Comparison of ENCODE assay signal across 20 cellular contexts in genomic region chr16:57740423-57741071, GRCh38. TPM values are rescaled to one million over a fixed set of nuclear protein-coding genes. Genes with fewer than 3 reads are reported as not detected.
DNase-seq lines count a peak whose midpoint lies in the region; ATAC-seq, FAIRE-seq and TF ChIP-seq lines count a peak whose summit lies in the region.
"Had no signal": no experiment of that assay in that cellular context is flagged by ENCODE, and none has a peak within 500 bp of the region (broad histone marks: within the 10 kb centered on the region; RNA-seq: fewer than 3 reads in every experiment).

No MANE protein-coding gene starts in this region.

- peaks cover 33% of the 10 kb centered on the region for H3K4me1 ChIP-seq in left ventricle myocardium inferior
- peaks cover 5% of the 10 kb centered on the region for H3K4me1 ChIP-seq in mammary epithelial cell (ENCODE audit: insufficient read depth, low read length)
- peaks cover 47% of the 10 kb centered on the region for H3K4me1 ChIP-seq in keratinocyte (ENCODE audit: control insufficient read depth, extremely low read depth, insufficient read depth, low read length)

- no peaks in the 10 kb centered on the region for H3K27me3 ChIP-seq in left ventricle myocardium inferior (ENCODE audit: low read depth)
- H3K27me3 ChIP-seq in mammary epithelial cell (ENCODE audit: insufficient read depth, low read length), result no peaks in the 10 kb centered on the region
- H3K27me3 ChIP-seq in keratinocyte (ENCODE audit: control insufficient read depth, extremely low read depth, insufficient read depth, low read length), result no peaks in the 10 kb centered on the region

- intact Hi-C loops in Right ventricle myocardium inferior (cut with DNase I), result no loop called here
- intact Hi-C loops in left ventricle myocardium inferior (cut with micrococcal nuclease), result no loop called here
- intact Hi-C loops in mammary epithelial cell (cut with micrococcal nuclease), result no loop called here
- intact Hi-C loops in natural killer cell (cut with micrococcal nuclease), result no loop called here

- H3K4me3 ChIP-seq in left ventricle myocardium inferior, result no peak overlapping the region
- H3K4me3 ChIP-seq in mammary epithelial cell (replicated peaks in 1 of 3; ENCODE audit: insufficient read depth in 1 of 3, low read depth in 2 of 3, low read length in 3 of 3), result no peak overlapping the region
- peak overlapping the region in 1 of 3 experiments; percentile 45 for H3K4me3 ChIP-seq in keratinocyte (ENCODE audit: control insufficient read depth in 2 of 3, extremely low read depth in 1 of 3, insufficient read depth in 2 of 3, low read depth in 1 of 3, low read length in 3 of 3)

- H3K27ac ChIP-seq in left ventricle myocardium inferior (replicated peaks), result no peak overlapping the region
- no peak overlapping the region for H3K27ac ChIP-seq in mammary epithelial cell (ENCODE audit: insufficient read depth, low read depth, low read length)
- peak overlapping the region; percentile 94 for H3K27ac ChIP-seq in keratinocyte (ENCODE audit: control insufficient read depth, insufficient read depth, low read length)

- no peak overlapping the region for H3K9ac ChIP-seq in mammary epithelial cell (ENCODE audit: insufficient read depth, low read length)
- peak overlapping the region; percentile 78 for H3K9ac ChIP-seq in keratinocyte (ENCODE audit: control insufficient read depth, extremely low read depth, insufficient read depth, low read length)

- BruUV-seq in mammary epithelial cell (replicated peaks; lab: Mats Ljungman, UMichigan), result no TSS peak

- H3K4me2 ChIP-seq in mammary epithelial cell (ENCODE audit: insufficient read depth, low read depth, low read length) (no peak overlapping the region), keratinocyte (ENCODE audit: control insufficient read depth, extremely low read depth, insufficient read depth, low read depth, low read length) (peak overlapping the region; percentile 82)

- H3K4me3 Mint-ChIP-seq in T-cell, result no peak overlapping the region
- no peak overlapping the region for H3K4me3 Mint-ChIP-seq in natural killer cell

- no peaks in the 10 kb centered on the region for H3K9me3 ChIP-seq in left ventricle myocardium inferior (replicated peaks)
- no peaks in the 10 kb centered on the region for H3K9me3 ChIP-seq in mammary epithelial cell (replicated peaks; ENCODE audit: insufficient read depth, low read length)
- H3K9me3 ChIP-seq in keratinocyte (ENCODE audit: control insufficient read depth, low read depth, low read length), result no peaks in the 10 kb centered on the region

- H3K36me3 ChIP-seq in left ventricle myocardium inferior (no peaks in the 10 kb centered on the region), mammary epithelial cell (ENCODE audit: insufficient read depth, low read length) (peaks cover 2% of the 10 kb centered on the region), keratinocyte (ENCODE audit: control insufficient read depth in 2 of 2, extremely low read depth in 1 of 2, insufficient read depth in 2 of 2, low read length in 2 of 2) (peaks cover 4 to 7% of the 10 kb centered on the region in 2 experiments)

- H3K9me3 Mint-ChIP-seq in T-cell, result no peaks in the 10 kb centered on the region
- H3K9me3 Mint-ChIP-seq in natural killer cell, result no peaks in the 10 kb centered on the region

- in situ Hi-C loops in mammary epithelial cell (cut with MboI; ENCODE audit: low sequenced_read_pairs in 2 of 2), result no loop called here

- H3K27me3 Mint-ChIP-seq in T-cell (no peaks in the 10 kb centered on the region), natural killer cell (ENCODE audit: low read depth in 2 of 2) (no peaks in the 10 kb centered on the region)

- H4K20me1 ChIP-seq in mammary epithelial cell (ENCODE audit: insufficient read depth, low read length) (no peaks in the 10 kb centered on the region), keratinocyte (ENCODE audit: control insufficient read depth, extremely low read depth, insufficient read depth, low read length) (no peaks in the 10 kb centered on the region)

- FAIRE-seq in keratinocyte (lab: Jason Lieb, UNC), result peak; percentile 26
- FAIRE-seq: A204.1, GM12892, GM18507, RCC 7860 had no signal

- 69% methylated on average over 17 of the region's 24 CpGs for WGBS in mammary epithelial cell (ENCODE audit: low coverage, missing lambda C conversion rate)

- peaks cover 16% of the 10 kb centered on the region for H3K36me3 Mint-ChIP-seq in T-cell
- H3K36me3 Mint-ChIP-seq in natural killer cell, result no peaks in the 10 kb centered on the region

- ATAC-seq in Right ventricle myocardium inferior (no peak), T-cell (replicated peaks in 1 of 4) (no peak), natural killer cell (no peak)

- H3K4me1 Mint-ChIP-seq in T-cell (peaks cover 15 to 22% (median 17%) of the 10 kb centered on the region in 3 donors), natural killer cell (peaks cover 19 to 21% of the 10 kb centered on the region in 2 donors)

- POLR2A ChIA-PET in T-cell (lab: Charles Lee), result no interaction called here

- H2AFZ ChIP-seq in mammary epithelial cell (ENCODE audit: low read depth, low read length), result no peak overlapping the region
- peak overlapping the region; percentile 20 for H2AFZ ChIP-seq in keratinocyte (ENCODE audit: control insufficient read depth, low read length)

- H3K9me1 ChIP-seq in keratinocyte (ENCODE audit: control insufficient read depth, extremely low read depth, insufficient read depth, low read length), result peaks cover 3% of the 10 kb centered on the region

- CTCF ChIA-PET in mammary epithelial cell (lab: Charles Lee; ENCODE audit: low non-redundant PET), result no interaction called here
- CTCF ChIA-PET in T-cell (lab: Charles Lee), result no interaction called here

- H3K79me2 ChIP-seq in mammary epithelial cell (ENCODE audit: insufficient read depth, low read length), result no peaks in the 10 kb centered on the region
- peaks cover 4% of the 10 kb centered on the region for H3K79me2 ChIP-seq in keratinocyte (ENCODE audit: control insufficient read depth, insufficient read depth, low read length)

- DNase-seq in Right ventricle myocardium inferior (ENCODE audit: missing footprints), result peak; percentile 45
- no peak for DNase-seq in left ventricle myocardium inferior
- peak; percentile 63 for DNase-seq in mammary epithelial cell
- no peak for DNase-seq in keratinocyte (ENCODE audit: low read depth, low spot score)
- no peak for DNase-seq in activated CD4-positive, CD25-positive, alpha-beta regulatory T cell treated with anti-CD3 and anti-CD28 coated beads, Interleukin-2, amount 50 U/mL, for 72 hours
- DNase-seq in stimulated activated CD4-positive, alpha-beta T cell treated with anti-CD3 and anti-CD28 coated beads, Interleukin-2, amount 100 ng/mL, for 24 hours, result no peak
- DNase-seq in T-cell, result no peak
- DNase-seq in natural killer cell, result no peak
- DNase-seq: DMS79, GOT3, NCI-H1105 treated with DMSO at 0.1 percent for 48 hours, NCI-H1694, NCI-H2081 treated with DMSO at 0.1 percent for 48 hours, NCI-H510A treated with DMSO at 0.1 percent for 48 hours, NCI-H774, SHP77 treated with DMSO at 0.1 percent for 48 hours had no signal

- H3K27ac Mint-ChIP-seq in T-cell (no peak overlapping the region), natural killer cell (no peak overlapping the region)

- dilution Hi-C loops in mammary epithelial cell (cut with HindIII; ENCODE audit: low sequenced_read_pairs), result no loop called here
- dilution Hi-C loops in keratinocyte (cut with MboI; ENCODE audit: extremely low pct_ligation_motif_present, low sequenced_read_pairs), result no loop called here

- TF ChIP-seq CTCF in left ventricle myocardium inferior (IDR thresholded peaks at IDR 0.05; ENCODE audit: borderline replicate concordance) (no peak), mammary epithelial cell (conservative IDR thresholded peaks at IDR 0.05 in 1 of 2, IDR thresholded peaks at IDR 0.05 in 1 of 2; ENCODE audit: extremely low read depth in 1 of 2, insufficient read depth in 1 of 2, low read depth in 1 of 2, low read length in 2 of 2) (no peak), keratinocyte (optimal IDR thresholded peaks at IDR 0.05 in 1 of 3, IDR thresholded peaks at IDR 0.05 in 1 of 3, conservative IDR thresholded peaks at IDR 0.05 in 1 of 3; ENCODE audit: extremely low read depth in 1 of 3, insufficient read depth in 2 of 3, low read length in 3 of 3) (no peak), natural killer cell (IDR thresholded peaks at IDR 0.05) (no peak)

RNA-seq across cellular contexts. Expression of gene KATNB1, which starts 5.0 kb away (rescaled TPM):
- 8.5 TPM for total RNA-seq in Right ventricle myocardium inferior
- 11.2 TPM for total RNA-seq in left ventricle myocardium inferior
- total RNA-seq in mammary epithelial cell, result 10 to 100 TPM; 20.4 to 24.0 TPM
- polyA plus RNA-seq in mammary epithelial cell, result 25.6 TPM
- polyA minus RNA-seq in mammary epithelial cell, result 48.0 TPM
- polyA plus RNA-seq in keratinocyte, result 18.9 to 21.8 TPM (median 20.6 TPM) in 3 replicates
- polyA plus RNA-seq in keratinocyte (2011; ENCODE audit: low read depth), result 28.6 TPM
- polyA plus RNA-seq in keratinocyte (2011; cell fraction: cytosol; rRNA removed), result 12.2 and 26.1 TPM in 2 replicates
- polyA plus RNA-seq in keratinocyte (2011; cell fraction: nucleus; rRNA removed), result 28.5 and 40.1 TPM in 2 replicates
- polyA plus RNA-seq in keratinocyte (2012; ENCODE audit: low replicate concordance), result 17.8 and 21.1 TPM in 2 replicates
- polyA minus RNA-seq in keratinocyte, result 17.5 to 38.7 TPM (median 26.3 TPM) in 3 replicates
- 29.4 TPM for polyA minus RNA-seq in keratinocyte (2011; cell fraction: cytosol; rRNA and poly(A)+ RNA removed)
- polyA minus RNA-seq in keratinocyte (2011; cell fraction: nucleus; rRNA and poly(A)+ RNA removed), result 16.4 and 22.3 TPM in 2 replicates
- 10 to 100 TPM; 23.0 to 28.0 (median 25.5) TPM for total RNA-seq in T-cell
- 10 to 100 TPM; 23.6 to 34.3 (median 29.7) TPM for total RNA-seq in natural killer cell

RNA-seq across cellular contexts. Expression of gene DRC7, which starts 45.9 kb away (rescaled TPM):
- not detected for total RNA-seq in Right ventricle myocardium inferior
- total RNA-seq in left ventricle myocardium inferior, result not detected
- not detected for total RNA-seq in mammary epithelial cell
- polyA plus RNA-seq in mammary epithelial cell, result 0.07 TPM
- polyA minus RNA-seq in mammary epithelial cell, result not detected
- polyA plus RNA-seq in keratinocyte, result not detected in 3 replicates
- not detected for polyA plus RNA-seq in keratinocyte (2011; ENCODE audit: low read depth)
- not detected in 2 replicates for polyA plus RNA-seq in keratinocyte (2011; cell fraction: cytosol; rRNA removed)
- not detected in 2 replicates for polyA plus RNA-seq in keratinocyte (2011; cell fraction: nucleus; rRNA removed)
- polyA plus RNA-seq in keratinocyte (2012; ENCODE audit: low replicate concordance), result not detected in 2 replicates
- not detected in 3 replicates for polyA minus RNA-seq in keratinocyte
- not detected for polyA minus RNA-seq in keratinocyte (2011; cell fraction: cytosol; rRNA and poly(A)+ RNA removed)
- polyA minus RNA-seq in keratinocyte (2011; cell fraction: nucleus; rRNA and poly(A)+ RNA removed), result not detected in 2 replicates
- total RNA-seq in T-cell, result not detected
- under 1 TPM in 1 of 3 donors, not detected in 2; 0.33 TPM for total RNA-seq in natural killer cell

Comparison
In these comparisons a context has a peak if more than half of its experiments do, and no peak if none do; other contexts are left out.
1. DNase-seq: peak in Right ventricle myocardium inferior (single experiment) and mammary epithelial cell (single experiment); none in left ventricle myocardium inferior (single experiment), keratinocyte (single experiment), activated CD4-positive, CD25-positive, alpha-beta regulatory T cell treated with anti-CD3 and anti-CD28 coated beads, Interleukin-2, amount 50 U/mL, for 72 hours (single experiment), stimulated activated CD4-positive, alpha-beta T cell treated with anti-CD3 and anti-CD28 coated beads, Interleukin-2, amount 100 ng/mL, for 24 hours (0 of 2), T-cell (0 of 34) and natural killer cell (single experiment).